17 cellular contexts compared by ENCODE assay signal in genomic region chr7:157471259-157472125, GRCh38.
DNase-seq lines count a peak whose midpoint lies in the region; ATAC-seq, FAIRE-seq and TF ChIP-seq lines count a peak whose summit lies in the region.
"Had no signal": no experiment of that assay in that cellular context is flagged by ENCODE, and none has a peak within 500 bp of the region (broad histone marks: within the 10 kb centered on the region; RNA-seq: fewer than 3 reads in every experiment).

No MANE protein-coding gene starts in this region.

- DNase-seq in DND-41 = peak; percentile 49
- DNase-seq in mesenteric fat pad (ENCODE audit: low spot score) = peak; percentile 73
- DNase-seq in NCI-H2107 treated with DMSO at 0.1 percent for 48 hours (lab: John Stamatoyannopoulos, UW; ENCODE audit: unreplicated experiment) = no peak
- DNase-seq in GM19240 (ENCODE audit: insufficient read length, low spot score) = no peak
- DNase-seq in NCI-H2171 (lab: John Stamatoyannopoulos, UW) = no peak
- no peak for DNase-seq in urothelium cell line (ENCODE audit: low spot score)
- DNase-seq: activated B cell treated with CpG ODN at 0.5 μM for 24 hours, DMS79 treated with DMSO at 0.1 percent for 48 hours, HCEC 1CT, Karpas-422, mesendoderm, NCI-H1694, ovary, PC-9, small intestine had no signal

- H2AFZ ChIP-seq in DND-41 (ENCODE audit: low read depth, low read length) = peak overlapping the region; percentile 62
- H2AFZ ChIP-seq: PC-9 had no signal

- H3K4me3 Mint-ChIP-seq in activated T-helper 17 cell treated with anti-CD3 and anti-CD28 coated beads, Interleukin-2, amount 50 U/mL, for 72 hours = peak overlapping the region; percentile 48
- H3K4me3 Mint-ChIP-seq: activated B cell treated with CpG ODN at 0.5 μM for 24 hours had no signal

- no peaks in the 10 kb centered on the region for H3K36me3 Mint-ChIP-seq in activated T-helper 17 cell treated with anti-CD3 and anti-CD28 coated beads, Interleukin-2, amount 50 U/mL, for 72 hours (ENCODE audit: low read depth)

- TF ChIP-seq CTCF in DND-41 (IDR thresholded peaks at IDR 0.05; ENCODE audit: borderline replicate concordance, extremely low read depth, low read length, poor library complexity, severe bottlenecking) = no peak

- peaks cover 18% of the 10 kb centered on the region for H3K4me1 Mint-ChIP-seq in activated T-helper 17 cell treated with anti-CD3 and anti-CD28 coated beads, Interleukin-2, amount 50 U/mL, for 72 hours
- H3K4me1 Mint-ChIP-seq: activated B cell treated with CpG ODN at 0.5 μM for 24 hours had no signal

- FAIRE-seq in urothelium cell line (lab: Jason Lieb, UNC) = no peak
- FAIRE-seq: small intestine had no signal

- H3K9ac ChIP-seq in BLaER1 = no peak overlapping the region
- H3K9ac ChIP-seq in DND-41 (ENCODE audit: low read depth, low read length) = peak overlapping the region; percentile 6; the same call in 1 of the 2 replicates

- H3K9me3 Mint-ChIP-seq in activated T-helper 17 cell treated with anti-CD3 and anti-CD28 coated beads, Interleukin-2, amount 50 U/mL, for 72 hours = peaks cover 9% of the 10 kb centered on the region

- H3K27me3 Mint-ChIP-seq in activated T-helper 17 cell treated with anti-CD3 and anti-CD28 coated beads, Interleukin-2, amount 50 U/mL, for 72 hours = no peaks in the 10 kb centered on the region

- ATAC-seq in DND-41 (ENCODE audit: insufficient read depth, low read depth) = peak; percentile 69
- peak; percentile 70 for ATAC-seq in activated T-helper 17 cell treated with anti-CD3 and anti-CD28 coated beads, Interleukin-2, amount 50 U/mL, for 72 hours (replicated peaks)

- H3K4me2 ChIP-seq in BLaER1 = peak overlapping the region; percentile 50
- H3K4me2 ChIP-seq in DND-41 (ENCODE audit: insufficient read depth, low read length) = peak overlapping the region; percentile 11; the same call in 1 of the 2 replicates
- H3K4me2 ChIP-seq: PC-9 had no signal

- peaks cover 15% of the 10 kb centered on the region for H3K9me3 ChIP-seq in BLaER1
- H3K9me3 ChIP-seq in DND-41 (ENCODE audit: insufficient read depth, low read length, severe bottlenecking) = peaks cover 17% of the 10 kb centered on the region
- H3K9me3 ChIP-seq: ovary had no signal

- H3K36me3 ChIP-seq in BLaER1 (no peaks in the 10 kb centered on the region), DND-41 (ENCODE audit: insufficient read depth, low read length) (no peaks in the 10 kb centered on the region)
- H3K36me3 ChIP-seq: ovary had no signal

- H3K4me1 ChIP-seq in BLaER1 (peaks cover 21% of the 10 kb centered on the region), DND-41 (ENCODE audit: insufficient read depth, low read length) (peaks cover 25% of the 10 kb centered on the region)

- no peaks in the 10 kb centered on the region for H3K27me3 ChIP-seq in BLaER1
- H3K27me3 ChIP-seq in DND-41 (ENCODE audit: insufficient read depth, low read length, poor library complexity) = no peaks in the 10 kb centered on the region
- H3K27me3 ChIP-seq: ovary had no signal

- H3K4me3 ChIP-seq in BLaER1 = no peak overlapping the region
- no peak overlapping the region for H3K4me3 ChIP-seq in DND-41 (ENCODE audit: low read depth in 1 of 2, low read length in 2 of 2)
- H3K4me3 ChIP-seq: ovary, PC-9 had no signal

- H3K79me2 ChIP-seq in DND-41 (ENCODE audit: insufficient read depth, low read length) = no peaks in the 10 kb centered on the region

- no peak overlapping the region for H3K27ac ChIP-seq in BLaER1
- peak overlapping the region; percentile 75 for H3K27ac ChIP-seq in DND-41 (ENCODE audit: low read length)
- H3K27ac ChIP-seq: ovary, PC-9 had no signal

- H4K20me1 ChIP-seq in BLaER1 = no peaks in the 10 kb centered on the region
- H4K20me1 ChIP-seq in DND-41 (ENCODE audit: insufficient read depth, low read length) = no peaks in the 10 kb centered on the region

- H3K27ac Mint-ChIP-seq in activated T-helper 17 cell treated with anti-CD3 and anti-CD28 coated beads, Interleukin-2, amount 50 U/mL, for 72 hours = peak overlapping the region; percentile 45
- H3K27ac Mint-ChIP-seq: activated B cell treated with CpG ODN at 0.5 μM for 24 hours had no signal

Comparison
In these comparisons a context has a peak if more than half of its experiments do, and no peak if none do; other contexts are left out.
1. DNase-seq: peak in DND-41 (single experiment) and mesenteric fat pad (single experiment); none in NCI-H2107 treated with DMSO at 0.1 percent for 48 hours (single experiment), GM19240 (single experiment), NCI-H2171 (single experiment) and urothelium cell line (single experiment).